1 cellular context compared by ENCODE assay signal in genomic region chr6:126788961-126789365, GRCh38.
TF ChIP-seq lines count a peak whose summit lies in the region.

No MANE protein-coding gene starts in this region.

TF ChIP-seq in HepG2, 621 proteins besides CTCF, POLR2A, EP300 and RAD21 (continued from another document):
- TF ChIP-seq, protein P1, sequence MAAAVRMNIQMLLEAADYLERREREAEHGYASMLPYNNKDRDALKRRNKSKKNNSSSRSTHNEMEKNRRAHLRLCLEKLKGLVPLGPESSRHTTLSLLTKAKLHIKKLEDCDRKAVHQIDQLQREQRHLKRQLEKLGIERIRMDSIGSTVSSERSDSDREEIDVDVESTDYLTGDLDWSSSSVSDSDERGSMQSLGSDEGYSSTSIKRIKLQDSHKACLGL (CRISPR knock-in tag; IDR thresholded peaks at IDR 0.05) = no peak
- TF ChIP-seq NBN (conservative IDR thresholded peaks at IDR 0.05) (no peak), CHCHD3 (CRISPR knock-in tag; IDR thresholded peaks at IDR 0.05) (no peak), NFRKB (IDR thresholded peaks at IDR 0.05) (no peak), FOXP4 (CRISPR knock-in tag; IDR thresholded peaks at IDR 0.05) (no peak), ZMYM2 (CRISPR knock-in tag; IDR thresholded peaks at IDR 0.05) (no peak), ZIK1 (CRISPR knock-in tag; IDR thresholded peaks at IDR 0.05; ENCODE audit: borderline replicate concordance, low read depth) (no peak), RAD51 (IDR thresholded peaks at IDR 0.05; ENCODE audit: borderline replicate concordance) (no peak), MTA1 (CRISPR knock-in tag; IDR thresholded peaks at IDR 0.05; ENCODE audit: borderline replicate concordance) (no peak), SMARCE1 (IDR thresholded peaks at IDR 0.05; ENCODE audit: borderline replicate concordance) (no peak), SRSF4 (IDR thresholded peaks at IDR 0.05; ENCODE audit: low read depth, low read length, poor library complexity, severe bottlenecking) (no peak), RFX1 (IDR thresholded peaks at IDR 0.05) (no peak), ZNF3 (CRISPR knock-in tag; IDR thresholded peaks at IDR 0.05) (no peak)
- TF ChIP-seq, protein P2, sequence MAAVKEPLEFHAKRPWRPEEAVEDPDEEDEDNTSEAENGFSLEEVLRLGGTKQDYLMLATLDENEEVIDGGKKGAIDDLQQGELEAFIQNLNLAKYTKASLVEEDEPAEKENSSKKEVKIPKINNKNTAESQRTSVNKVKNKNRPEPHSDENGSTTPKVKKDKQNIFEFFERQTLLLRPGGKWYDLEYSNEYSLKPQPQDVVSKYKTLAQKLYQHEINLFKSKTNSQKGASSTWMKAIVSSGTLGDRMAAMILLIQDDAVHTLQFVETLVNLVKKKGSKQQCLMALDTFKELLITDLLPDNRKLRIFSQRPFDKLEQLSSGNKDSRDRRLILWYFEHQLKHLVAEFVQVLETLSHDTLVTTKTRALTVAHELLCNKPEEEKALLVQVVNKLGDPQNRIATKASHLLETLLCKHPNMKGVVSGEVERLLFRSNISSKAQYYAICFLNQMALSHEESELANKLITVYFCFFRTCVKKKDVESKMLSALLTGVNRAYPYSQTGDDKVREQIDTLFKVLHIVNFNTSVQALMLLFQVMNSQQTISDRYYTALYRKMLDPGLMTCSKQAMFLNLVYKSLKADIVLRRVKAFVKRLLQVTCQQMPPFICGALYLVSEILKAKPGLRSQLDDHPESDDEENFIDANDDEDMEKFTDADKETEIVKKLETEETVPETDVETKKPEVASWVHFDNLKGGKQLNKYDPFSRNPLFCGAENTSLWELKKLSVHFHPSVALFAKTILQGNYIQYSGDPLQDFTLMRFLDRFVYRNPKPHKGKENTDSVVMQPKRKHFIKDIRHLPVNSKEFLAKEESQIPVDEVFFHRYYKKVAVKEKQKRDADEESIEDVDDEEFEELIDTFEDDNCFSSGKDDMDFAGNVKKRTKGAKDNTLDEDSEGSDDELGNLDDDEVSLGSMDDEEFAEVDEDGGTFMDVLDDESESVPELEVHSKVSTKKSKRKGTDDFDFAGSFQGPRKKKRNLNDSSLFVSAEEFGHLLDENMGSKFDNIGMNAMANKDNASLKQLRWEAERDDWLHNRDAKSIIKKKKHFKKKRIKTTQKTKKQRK (IDR thresholded peaks at IDR 0.05; ENCODE audit: low read length) = no peak
TF ChIP-seq in HepG2: peak in this region for 0.
